ENCODE assay signal across 17 cellular contexts in the genomic region with DNA sequence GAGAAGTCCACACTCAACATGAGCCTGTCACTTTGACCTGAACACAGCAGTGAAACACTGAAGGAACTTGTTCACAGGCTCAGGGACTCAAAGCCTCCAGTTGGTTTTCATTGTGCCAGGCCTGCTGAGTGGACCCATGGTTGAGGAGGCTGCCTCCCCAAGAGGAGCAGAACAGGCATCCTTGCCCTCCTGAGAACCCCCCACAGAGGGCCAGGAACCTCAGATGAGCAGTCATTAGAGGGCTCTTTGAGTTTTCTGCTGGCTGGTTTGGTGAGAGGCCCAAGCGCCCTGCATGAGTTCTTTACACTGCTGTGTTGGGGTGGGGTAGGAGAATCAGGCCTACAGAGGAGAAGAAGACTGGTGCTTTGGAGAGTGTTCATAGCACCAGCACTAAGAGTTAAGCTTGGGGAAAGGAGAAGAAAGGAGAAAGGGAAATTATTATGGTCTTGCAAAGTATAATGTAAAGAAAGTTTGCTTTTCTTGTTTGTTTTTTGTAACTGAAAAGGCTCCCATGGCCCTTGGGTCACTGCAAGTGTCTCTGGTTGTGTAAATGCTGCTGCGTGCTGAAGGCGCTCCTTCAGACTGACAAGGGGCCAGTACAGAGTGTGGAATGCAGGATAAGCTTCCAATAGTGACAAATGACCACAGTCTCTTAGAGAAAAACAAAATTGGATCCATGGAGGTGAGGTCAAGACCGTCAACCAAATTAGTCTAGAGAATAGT.
A peak's percentile ranks its signal among the peaks of the same experiment; 100 is the strongest.
DNase-seq lines count a peak whose midpoint lies in the region; ATAC-seq and TF ChIP-seq lines count a peak whose summit lies in the region.
"Had no signal": no experiment of that assay in that cellular context is flagged by ENCODE, and none has a peak within 500 bp of the region (broad histone marks: within the 10 kb centered on the region; RNA-seq: fewer than 3 reads in every experiment).

No MANE protein-coding gene starts in this region.

- DNase-seq in activated CD4-positive, alpha-beta T cell treated with anti-CD3 and anti-CD28 coated beads, Interleukin-2, amount 10 ng/mL, durations not matched to agents 24 days and 14 days = peak; percentile 49
- DNase-seq in activated CD4-positive, alpha-beta T cell treated with anti-CD3 and anti-CD28 coated beads for 1 hour = no peak
- no peak for DNase-seq in caudate nucleus (lab: John Stamatoyannopoulos, UW)
- DNase-seq in thoracic aorta (ENCODE audit: low spot score) = no peak
- no peak for DNase-seq in NCI-H510A treated with DMSO at 0.1 percent for 48 hours (lab: John Stamatoyannopoulos, UW)
- DNase-seq: CD4-positive, alpha-beta memory T cell; DMS153; DMS79; GDM1; GM23248; HCEC 1CT; HFFc6 had no signal

- H3K4me3 Mint-ChIP-seq in activated CD4-positive, alpha-beta T cell treated with anti-CD3 and anti-CD28 coated beads, Interleukin-2, amount 10 ng/mL, durations not matched to agents 24 days and 14 days = no peak overlapping the region
- H3K4me3 Mint-ChIP-seq: CD14-positive monocyte; CD4-positive, alpha-beta memory T cell; HFFc6 had no signal

- no peaks in the 10 kb centered on the region for H3K36me3 Mint-ChIP-seq in activated CD4-positive, alpha-beta T cell treated with anti-CD3 and anti-CD28 coated beads, Interleukin-2, amount 10 ng/mL, durations not matched to agents 24 days and 14 days (ENCODE audit: low read depth)
- H3K36me3 Mint-ChIP-seq: CD14-positive monocyte; CD4-positive, alpha-beta memory T cell had no signal

- H3K27ac Mint-ChIP-seq in activated CD4-positive, alpha-beta T cell treated with anti-CD3 and anti-CD28 coated beads, Interleukin-2, amount 10 ng/mL, durations not matched to agents 24 days and 14 days = no peak overlapping the region
- H3K27ac Mint-ChIP-seq: CD14-positive monocyte; CD4-positive, alpha-beta memory T cell; HFFc6 had no signal

- no peaks in the 10 kb centered on the region for H3K9me3 Mint-ChIP-seq in activated CD4-positive, alpha-beta T cell treated with anti-CD3 and anti-CD28 coated beads, Interleukin-2, amount 10 ng/mL, durations not matched to agents 24 days and 14 days
- H3K9me3 Mint-ChIP-seq: HFFc6 had no signal

- H3K4me1 ChIP-seq in thoracic aorta (ENCODE audit: control insufficient read depth in 1 of 2, low read depth in 2 of 2) = peaks cover 21 to 60% of the 10 kb centered on the region in 2 donors
- H3K4me1 ChIP-seq: BLaER1 had no signal

- TF ChIP-seq CTCF in thoracic aorta (IDR thresholded peaks at IDR 0.05) = no peak

- peaks cover 13% of the 10 kb centered on the region for H3K27me3 Mint-ChIP-seq in activated CD4-positive, alpha-beta T cell treated with anti-CD3 and anti-CD28 coated beads, Interleukin-2, amount 10 ng/mL, durations not matched to agents 24 days and 14 days

- no peaks in the 10 kb centered on the region for H3K9me3 ChIP-seq in thoracic aorta
- H3K9me3 ChIP-seq: BLaER1 had no signal

- H3K4me3 ChIP-seq in thoracic aorta = no peak overlapping the region
- H3K4me3 ChIP-seq: BLaER1, GM23248 had no signal

- H3K4me1 Mint-ChIP-seq in activated CD4-positive, alpha-beta T cell treated with anti-CD3 and anti-CD28 coated beads, Interleukin-2, amount 10 ng/mL, durations not matched to agents 24 days and 14 days = no peaks in the 10 kb centered on the region
- H3K4me1 Mint-ChIP-seq: CD4-positive, alpha-beta memory T cell had no signal

- ATAC-seq in thoracic aorta (ENCODE audit: insufficient number of reproducible peaks, low FRiP score, low read depth) (no peak), HG02571 (IDR thresholded peaks at IDR 0.05; ENCODE audit: unreplicated experiment) (no peak), HG03095 (IDR thresholded peaks at IDR 0.05; ENCODE audit: unreplicated experiment) (no peak)

- H3K27ac ChIP-seq in caudate nucleus (ENCODE audit: low read depth, low read length) = peak overlapping the region; percentile 6
- peak overlapping the region; percentile 10 to 43 for H3K27ac ChIP-seq in thoracic aorta
- H3K27ac ChIP-seq: 22Rv1, BLaER1, GM23248 had no signal

- intact Hi-C loops in activated CD4-positive, alpha-beta T cell treated with anti-CD3 and anti-CD28 coated beads, Interleukin-2, amount 10 ng/mL, durations not matched to agents 24 days and 14 days (cut with micrococcal nuclease) = no loop called here

- no peaks in the 10 kb centered on the region for H3K36me3 ChIP-seq in thoracic aorta
- H3K36me3 ChIP-seq: BLaER1 had no signal

- no peaks in the 10 kb centered on the region for H3K27me3 ChIP-seq in thoracic aorta (replicated peaks; ENCODE audit: insufficient read depth)
- H3K27me3 ChIP-seq: BLaER1 had no signal
